Comparison of ENCODE assay signal across 28 cellular contexts in genomic region chr6:89449182-89449581, GRCh38.
"Had no signal": no experiment of that assay in that cellular context is flagged by ENCODE, and none has a peak within 500 bp of the region (broad histone marks: within the 10 kb centered on the region; RNA-seq: fewer than 3 reads in every experiment).

No MANE protein-coding gene starts in this region.

- H3K4me1 ChIP-seq: left lung, lower lobe of right lung, pancreas, prostate gland, stomach, testis, thyroid gland, transverse colon, upper lobe of left lung had no signal

- DNase-seq: hippocampal formation; left colon; left lung; lower lobe of right lung; mammary epithelial cell; mesenchymal stem cell; naive thymus-derived CD8-positive, alpha-beta T cell; nucleus accumbens; pancreas; posterior cingulate gyrus; retina; right cardiac atrium; stimulated activated CD4-positive, alpha-beta T cell treated with anti-CD3 and anti-CD28 coated beads, Interleukin-12 subunit alpha, Interleukin-12 subunit beta, amount 100 ng/mL, for 4 hours; stimulated activated CD4-positive, alpha-beta T cell treated with anti-CD3 and anti-CD28 coated beads, Interleukin-15, amount 100 ng/mL, for 24 hours; stimulated activated CD4-positive, alpha-beta T cell treated with anti-CD3 and anti-CD28 coated beads, Interleukin-2, amount 100 ng/mL, for 24 hours; stimulated activated CD4-positive, alpha-beta T cell treated with anti-CD3 and anti-CD28 coated beads, Interleukin-4, amount 100 ng/mL, for 1 hour; stimulated activated naive B cell treated with anti-CD40 and anti-IgM and Interleukin-4, amounts not matched to agents 10 μg/mL and 1 μg/mL and 100 μg/mL, for 72 hours; stimulated activated naive CD8-positive, alpha-beta T cell treated with anti-CD3 and anti-CD28 coated beads, Interleukin-15, Interleukin-2, amounts not matched to agents 100 U/mL and 50 U/mL, for 24 hours; stomach; testis; thyroid gland; transverse colon; upper lobe of left lung had no signal

- ATAC-seq: left colon; left lung; lower lobe of right lung; naive thymus-derived CD8-positive, alpha-beta T cell; pancreas; right cardiac atrium; sciatic nerve; stimulated activated naive B cell treated with anti-CD40 and anti-IgM and Interleukin-4, amounts not matched to agents 10 μg/mL and 1 μg/mL and 100 μg/mL, for 72 hours; stimulated activated naive CD8-positive, alpha-beta T cell treated with anti-CD3 and anti-CD28 coated beads, Interleukin-15, Interleukin-2, amounts not matched to agents 100 U/mL and 50 U/mL, for 24 hours had no signal

- H3K27me3 ChIP-seq: left lung, pancreas, stomach, testis, thyroid gland, transverse colon, upper lobe of left lung had no signal

- FAIRE-seq: keratinocyte, pancreas, urothelium cell line had no signal

- H3K9me3 ChIP-seq: left lung, lower lobe of right lung, pancreas, prostate gland, stomach, testis, thyroid gland, transverse colon, upper lobe of left lung had no signal

- H3K36me3 ChIP-seq: left lung, lower lobe of right lung, pancreas, prostate gland, stomach, thyroid gland, transverse colon, upper lobe of left lung had no signal

- H3K27ac ChIP-seq: left lung, lower lobe of right lung, pancreas, prostate gland, skin epidermis, stomach, testis, thyroid gland, transverse colon, upper lobe of left lung had no signal

- H3K4me3 ChIP-seq: left lung, lower lobe of right lung, pancreas, prostate gland, skin epidermis, stomach, testis, thyroid gland, transverse colon, upper lobe of left lung had no signal
